Comparison of ENCODE assay signal across 13 cellular contexts in the genomic region with DNA sequence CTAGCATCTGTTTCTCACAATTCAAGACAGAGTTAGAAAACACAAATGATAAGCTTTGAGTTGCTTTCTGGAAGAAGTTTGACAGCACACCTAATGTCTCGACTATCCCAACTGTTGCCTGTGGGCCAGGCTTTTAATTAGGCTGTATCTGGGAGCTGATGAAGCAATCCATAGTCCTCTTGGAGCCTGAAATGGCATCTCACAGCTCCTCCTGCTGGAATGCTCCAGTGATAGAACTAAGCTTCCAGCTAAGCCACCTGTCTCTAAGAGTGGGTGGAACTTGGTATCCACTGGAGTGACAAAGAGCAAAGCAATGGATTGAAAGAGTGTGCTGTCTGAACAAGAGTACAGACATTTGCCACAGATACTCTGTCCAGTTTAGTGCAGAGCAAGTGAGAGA.
DNase-seq lines count a peak whose midpoint lies in the region; ATAC-seq and TF ChIP-seq lines count a peak whose summit lies in the region.
"Had no signal": no experiment of that assay in that cellular context is flagged by ENCODE, and none has a peak within 500 bp of the region (broad histone marks: within the 10 kb centered on the region; RNA-seq: fewer than 3 reads in every experiment).

No MANE protein-coding gene starts in this region.

- CTCF ChIA-PET in RWPE1 (lab: Yijun Ruan, JAX), result interaction anchor here (0.7 to 1.5 kb wide), 9 partner anchors 9 to 666 kb away, joined by 3 to 8 read pairs (median 4); no protein-coding TSS in a partner anchor

- no peak for TF ChIP-seq CTCF in RWPE1 (conservative IDR thresholded peaks at IDR 0.05; ENCODE audit: low read depth)
- peak; percentile 72 for TF ChIP-seq CTCF in fibroblast of pulmonary artery (IDR thresholded peaks at IDR 0.05; ENCODE audit: low read length, missing control alignments)
- peak; percentile 31 for TF ChIP-seq CTCF in type B pancreatic cell (conservative IDR thresholded peaks at IDR 0.05)

- no peak for ATAC-seq in HG03457 (IDR thresholded peaks at IDR 0.05; ENCODE audit: unreplicated experiment)
- no peak for ATAC-seq in HG03108 (IDR thresholded peaks at IDR 0.05; ENCODE audit: unreplicated experiment)
- ATAC-seq: stimulated activated effector memory CD8-positive, alpha-beta T cell treated with anti-CD3 and anti-CD28 coated beads, Interleukin-12 subunit alpha, Interleukin-12 subunit beta, amount 100 ng/mL, for 72 hours had no signal

- no peak overlapping the region for H3K4me3 ChIP-seq in fibroblast of pulmonary artery (replicated peaks; ENCODE audit: low read depth, low read length)
- H3K4me3 ChIP-seq: BLaER1, right lobe of liver had no signal

- DNase-seq in SIG-M5 treated with dmso at 0.1 percent for 504 hours (lab: John Stamatoyannopoulos, UW; ENCODE audit: unreplicated experiment) (peak; percentile 20), SIG-M5 (lab: John Stamatoyannopoulos, UW) (no peak), RWPE1 (ENCODE audit: low spot score) (peak; percentile 34), fibroblast of pulmonary artery (ENCODE audit: low read depth) (peak; percentile 71), type B pancreatic cell (ENCODE audit: extremely low spot score, unreplicated experiment) (no peak), SHP77 treated with DMSO at 0.1 percent for 48 hours (lab: John Stamatoyannopoulos, UW) (no peak)
- DNase-seq: activated CD4-positive, CD25-positive, alpha-beta regulatory T cell; NCI-H2029 treated with DMSO at 0.1 percent for 48 hours; right lobe of liver had no signal

- no peaks in the 10 kb centered on the region for H3K9me3 Mint-ChIP-seq in type B pancreatic cell

- POLR2A ChIA-PET in RWPE1 (lab: Yijun Ruan, JAX; ENCODE audit: low non-redundant PET), result no interaction called here

- no peaks in the 10 kb centered on the region for H3K36me3 Mint-ChIP-seq in type B pancreatic cell
- H3K36me3 Mint-ChIP-seq: stimulated activated effector memory CD8-positive, alpha-beta T cell treated with anti-CD3 and anti-CD28 coated beads, Interleukin-12 subunit alpha, Interleukin-12 subunit beta, amount 100 ng/mL, for 72 hours had no signal

- H3K27ac ChIP-seq in RWPE1, result no peak overlapping the region
- H3K27ac ChIP-seq: BLaER1, right lobe of liver had no signal

- no peak overlapping the region for H3K27ac Mint-ChIP-seq in type B pancreatic cell
- H3K27ac Mint-ChIP-seq: stimulated activated effector memory CD8-positive, alpha-beta T cell treated with anti-CD3 and anti-CD28 coated beads, Interleukin-12 subunit alpha, Interleukin-12 subunit beta, amount 100 ng/mL, for 72 hours had no signal

- H3K4me1 Mint-ChIP-seq in type B pancreatic cell (ENCODE audit: unreplicated experiment), result no peaks in the 10 kb centered on the region
- H3K4me1 Mint-ChIP-seq: stimulated activated effector memory CD8-positive, alpha-beta T cell treated with anti-CD3 and anti-CD28 coated beads, Interleukin-12 subunit alpha, Interleukin-12 subunit beta, amount 100 ng/mL, for 72 hours had no signal

- H3K27me3 Mint-ChIP-seq in type B pancreatic cell, result no peaks in the 10 kb centered on the region

- H3K4me3 Mint-ChIP-seq in type B pancreatic cell, result no peak overlapping the region
- H3K4me3 Mint-ChIP-seq: stimulated activated effector memory CD8-positive, alpha-beta T cell treated with anti-CD3 and anti-CD28 coated beads, Interleukin-12 subunit alpha, Interleukin-12 subunit beta, amount 100 ng/mL, for 72 hours had no signal

Comparison
In these comparisons a context has a peak if more than half of its experiments do, and no peak if none do; other contexts are left out.
1. DNase-seq: peak in SIG-M5 treated with dmso at 0.1 percent for 504 hours (single experiment), RWPE1 (single experiment) and fibroblast of pulmonary artery (single experiment); none in SIG-M5 (single experiment), type B pancreatic cell (single experiment) and SHP77 treated with DMSO at 0.1 percent for 48 hours (single experiment).